ENCODE assay signal across 2 cellular contexts in genomic region chr19:13672480-13673175, GRCh38.
A peak's percentile ranks its signal among the peaks of the same experiment; 100 is the strongest.
TF ChIP-seq lines count a peak whose summit lies in the region.

No MANE protein-coding gene starts in this region.

TF ChIP-seq in H1, 55 proteins besides CTCF, POLR2A, EP300 and RAD21:
- TF ChIP-seq CREB1 (IDR thresholded peaks at IDR 0.05) (peak; percentile 68), YY1 (IDR thresholded peaks at IDR 0.05; ENCODE audit: low read depth, low read length) (peak; percentile 82), USF2 (IDR thresholded peaks at IDR 0.05; ENCODE audit: low read length) (peak; percentile 52; the same call in 1 of the 2 replicates)

TF ChIP-seq in neural cell, 6 proteins besides CTCF, POLR2A, EP300 and RAD21:
- TF ChIP-seq POLR2AphosphoS5 (IDR thresholded peaks at IDR 0.05): peak; percentile 58
